ENCODE assay signal across 1 cellular context in the genomic region with DNA sequence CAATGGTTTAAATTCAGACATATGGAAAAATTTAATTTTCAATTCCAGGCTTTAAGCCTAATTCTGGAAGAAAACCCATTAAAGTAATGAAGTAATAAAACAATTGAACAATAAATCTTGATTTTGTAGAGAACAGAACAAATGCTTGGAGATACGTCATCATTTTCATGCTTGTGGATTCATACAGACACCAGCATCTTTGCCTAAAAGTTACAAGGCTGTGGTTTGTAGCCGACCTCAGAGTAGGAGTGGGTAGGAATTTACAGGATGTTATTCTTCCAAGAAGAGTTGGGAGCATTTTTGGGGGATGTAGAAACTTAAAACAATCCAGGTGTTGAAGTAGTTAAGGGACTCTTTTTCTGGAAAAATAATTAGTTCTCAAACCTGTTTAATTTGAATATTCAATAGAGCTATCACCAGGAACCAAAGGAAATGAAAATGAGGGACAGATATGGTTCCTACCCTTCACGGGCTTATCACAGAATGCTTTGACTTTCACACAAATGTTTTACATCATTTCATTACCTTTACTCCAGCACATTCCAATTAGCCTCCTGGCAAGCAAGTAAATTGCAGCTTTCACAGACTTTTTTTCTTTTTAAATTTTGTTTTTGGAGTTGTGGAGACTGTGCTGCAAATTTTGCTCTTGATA.
TF ChIP-seq lines count a peak whose summit lies in the region.

No MANE protein-coding gene starts in this region.

TF ChIP-seq in GM23338, 12 proteins besides CTCF, POLR2A, EP300 and RAD21 (continued from another document):
- TF ChIP-seq, protein P1, sequence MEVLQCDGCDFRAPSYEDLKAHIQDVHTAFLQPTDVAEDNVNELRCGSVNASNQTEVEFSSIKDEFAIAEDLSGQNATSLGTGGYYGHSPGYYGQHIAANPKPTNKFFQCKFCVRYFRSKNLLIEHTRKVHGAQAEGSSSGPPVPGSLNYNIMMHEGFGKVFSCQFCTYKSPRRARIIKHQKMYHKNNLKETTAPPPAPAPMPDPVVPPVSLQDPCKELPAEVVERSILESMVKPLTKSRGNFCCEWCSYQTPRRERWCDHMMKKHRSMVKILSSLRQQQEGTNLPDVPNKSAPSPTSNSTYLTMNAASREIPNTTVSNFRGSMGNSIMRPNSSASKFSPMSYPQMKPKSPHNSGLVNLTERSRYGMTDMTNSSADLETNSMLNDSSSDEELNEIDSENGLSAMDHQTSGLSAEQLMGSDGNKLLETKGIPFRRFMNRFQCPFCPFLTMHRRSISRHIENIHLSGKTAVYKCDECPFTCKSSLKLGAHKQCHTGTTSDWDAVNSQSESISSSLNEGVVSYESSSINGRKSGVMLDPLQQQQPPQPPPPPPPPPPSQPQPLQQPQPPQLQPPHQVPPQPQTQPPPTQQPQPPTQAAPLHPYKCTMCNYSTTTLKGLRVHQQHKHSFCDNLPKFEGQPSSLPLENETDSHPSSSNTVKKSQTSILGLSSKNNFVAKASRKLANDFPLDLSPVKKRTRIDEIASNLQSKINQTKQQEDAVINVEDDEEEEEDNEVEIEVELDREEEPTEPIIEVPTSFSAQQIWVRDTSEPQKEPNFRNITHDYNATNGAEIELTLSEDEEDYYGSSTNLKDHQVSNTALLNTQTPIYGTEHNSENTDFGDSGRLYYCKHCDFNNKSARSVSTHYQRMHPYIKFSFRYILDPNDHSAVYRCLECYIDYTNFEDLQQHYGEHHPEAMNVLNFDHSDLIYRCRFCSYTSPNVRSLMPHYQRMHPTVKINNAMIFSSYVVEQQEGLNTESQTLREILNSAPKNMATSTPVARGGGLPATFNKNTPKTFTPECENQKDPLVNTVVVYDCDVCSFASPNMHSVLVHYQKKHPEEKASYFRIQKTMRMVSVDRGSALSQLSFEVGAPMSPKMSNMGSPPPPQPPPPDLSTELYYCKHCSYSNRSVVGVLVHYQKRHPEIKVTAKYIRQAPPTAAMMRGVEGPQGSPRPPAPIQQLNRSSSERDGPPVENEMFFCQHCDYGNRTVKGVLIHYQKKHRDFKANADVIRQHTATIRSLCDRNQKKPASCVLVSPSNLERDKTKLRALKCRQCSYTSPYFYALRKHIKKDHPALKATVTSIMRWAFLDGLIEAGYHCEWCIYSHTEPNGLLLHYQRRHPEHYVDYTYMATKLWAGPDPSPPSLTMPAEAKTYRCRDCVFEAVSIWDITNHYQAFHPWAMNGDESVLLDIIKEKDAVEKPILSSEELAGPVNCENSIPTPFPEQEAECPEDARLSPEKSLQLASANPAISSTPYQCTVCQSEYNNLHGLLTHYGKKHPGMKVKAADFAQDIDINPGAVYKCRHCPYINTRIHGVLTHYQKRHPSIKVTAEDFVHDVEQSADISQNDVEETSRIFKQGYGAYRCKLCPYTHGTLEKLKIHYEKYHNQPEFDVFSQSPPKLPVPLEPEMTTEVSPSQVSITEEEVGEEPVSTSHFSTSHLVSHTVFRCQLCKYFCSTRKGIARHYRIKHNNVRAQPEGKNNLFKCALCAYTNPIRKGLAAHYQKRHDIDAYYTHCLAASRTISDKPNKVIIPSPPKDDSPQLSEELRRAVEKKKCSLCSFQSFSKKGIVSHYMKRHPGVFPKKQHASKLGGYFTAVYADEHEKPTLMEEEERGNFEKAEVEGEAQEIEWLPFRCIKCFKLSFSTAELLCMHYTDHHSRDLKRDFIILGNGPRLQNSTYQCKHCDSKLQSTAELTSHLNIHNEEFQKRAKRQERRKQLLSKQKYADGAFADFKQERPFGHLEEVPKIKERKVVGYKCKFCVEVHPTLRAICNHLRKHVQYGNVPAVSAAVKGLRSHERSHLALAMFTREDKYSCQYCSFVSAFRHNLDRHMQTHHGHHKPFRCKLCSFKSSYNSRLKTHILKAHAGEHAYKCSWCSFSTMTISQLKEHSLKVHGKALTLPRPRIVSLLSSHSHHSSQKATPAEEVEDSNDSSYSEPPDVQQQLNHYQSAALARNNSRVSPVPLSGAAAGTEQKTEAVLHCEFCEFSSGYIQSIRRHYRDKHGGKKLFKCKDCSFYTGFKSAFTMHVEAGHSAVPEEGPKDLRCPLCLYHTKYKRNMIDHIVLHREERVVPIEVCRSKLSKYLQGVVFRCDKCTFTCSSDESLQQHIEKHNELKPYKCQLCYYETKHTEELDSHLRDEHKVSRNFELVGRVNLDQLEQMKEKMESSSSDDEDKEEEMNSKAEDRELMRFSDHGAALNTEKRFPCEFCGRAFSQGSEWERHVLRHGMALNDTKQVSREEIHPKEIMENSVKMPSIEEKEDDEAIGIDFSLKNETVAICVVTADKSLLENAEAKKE (CRISPR knock-in tag; IDR thresholded peaks at IDR 0.05): no peak
- TF ChIP-seq, protein P2, sequence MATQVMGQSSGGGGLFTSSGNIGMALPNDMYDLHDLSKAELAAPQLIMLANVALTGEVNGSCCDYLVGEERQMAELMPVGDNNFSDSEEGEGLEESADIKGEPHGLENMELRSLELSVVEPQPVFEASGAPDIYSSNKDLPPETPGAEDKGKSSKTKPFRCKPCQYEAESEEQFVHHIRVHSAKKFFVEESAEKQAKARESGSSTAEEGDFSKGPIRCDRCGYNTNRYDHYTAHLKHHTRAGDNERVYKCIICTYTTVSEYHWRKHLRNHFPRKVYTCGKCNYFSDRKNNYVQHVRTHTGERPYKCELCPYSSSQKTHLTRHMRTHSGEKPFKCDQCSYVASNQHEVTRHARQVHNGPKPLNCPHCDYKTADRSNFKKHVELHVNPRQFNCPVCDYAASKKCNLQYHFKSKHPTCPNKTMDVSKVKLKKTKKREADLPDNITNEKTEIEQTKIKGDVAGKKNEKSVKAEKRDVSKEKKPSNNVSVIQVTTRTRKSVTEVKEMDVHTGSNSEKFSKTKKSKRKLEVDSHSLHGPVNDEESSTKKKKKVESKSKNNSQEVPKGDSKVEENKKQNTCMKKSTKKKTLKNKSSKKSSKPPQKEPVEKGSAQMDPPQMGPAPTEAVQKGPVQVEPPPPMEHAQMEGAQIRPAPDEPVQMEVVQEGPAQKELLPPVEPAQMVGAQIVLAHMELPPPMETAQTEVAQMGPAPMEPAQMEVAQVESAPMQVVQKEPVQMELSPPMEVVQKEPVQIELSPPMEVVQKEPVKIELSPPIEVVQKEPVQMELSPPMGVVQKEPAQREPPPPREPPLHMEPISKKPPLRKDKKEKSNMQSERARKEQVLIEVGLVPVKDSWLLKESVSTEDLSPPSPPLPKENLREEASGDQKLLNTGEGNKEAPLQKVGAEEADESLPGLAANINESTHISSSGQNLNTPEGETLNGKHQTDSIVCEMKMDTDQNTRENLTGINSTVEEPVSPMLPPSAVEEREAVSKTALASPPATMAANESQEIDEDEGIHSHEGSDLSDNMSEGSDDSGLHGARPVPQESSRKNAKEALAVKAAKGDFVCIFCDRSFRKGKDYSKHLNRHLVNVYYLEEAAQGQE (IDR thresholded peaks at IDR 0.05; ENCODE audit: unreplicated experiment): no peak
- no peak for TF ChIP-seq ZNF114 (CRISPR knock-in tag; IDR thresholded peaks at IDR 0.05)
